26 cellular contexts compared by ENCODE assay signal in genomic region chr2:177641321-177641720, GRCh38.
"Had no signal": no experiment of that assay in that cellular context is flagged by ENCODE, and none has a peak within 500 bp of the region (broad histone marks: within the 10 kb centered on the region; RNA-seq: fewer than 3 reads in every experiment).

No MANE protein-coding gene starts in this region.

- H3K4me1 Mint-ChIP-seq: activated naive CD4-positive, alpha-beta T cell treated with anti-CD3 and anti-CD28 coated beads, Interleukin-2, amount 50 U/mL, for 24 hours; activated naive CD8-positive, alpha-beta T cell treated with anti-CD3 and anti-CD28 coated beads, Interleukin-2, amount 50 U/mL, for 24 hours had no signal

- H3K9me3 Mint-ChIP-seq: activated CD8-positive, alpha-beta T cell treated with anti-CD3 and anti-CD28 coated beads for 36 hours; activated naive CD4-positive, alpha-beta T cell treated with anti-CD3 and anti-CD28 coated beads, Interleukin-2, amount 50 U/mL, for 24 hours; activated T-cell treated with anti-CD3 and anti-CD28 coated beads, Interleukin-2, amount 50 U/mL, for 4 hours; activated T-helper 2 cell treated with anti-CD3 and anti-CD28 coated beads, Interferon-gamma antibody, Interleukin-2, Interleukin-4, amounts not matched to agents 10 μg/mL and 5 μg/mL and 100 μg/mL, durations not matched to agents 14 hours and 24 hours and 36 hours had no signal

- H3K27me3 Mint-ChIP-seq: progenitor cell of endocrine pancreas had no signal

- H3K27ac Mint-ChIP-seq: activated B cell treated with CpG ODN at 0.5 μM for 24 hours; activated CD8-positive, alpha-beta T cell treated with anti-CD3 and anti-CD28 coated beads for 36 hours; activated naive CD8-positive, alpha-beta T cell treated with anti-CD3 and anti-CD28 coated beads, Interleukin-2, amount 50 U/mL, for 24 hours; activated T-helper 2 cell treated with anti-CD3 and anti-CD28 coated beads, Interferon-gamma antibody, Interleukin-2, Interleukin-4, amounts not matched to agents 10 μg/mL and 5 μg/mL and 100 μg/mL, durations not matched to agents 14 hours and 24 hours and 36 hours; nephron progenitor cell; progenitor cell of endocrine pancreas had no signal

- H3K27me3 ChIP-seq: breast epithelium, gastrocnemius medialis, neutrophil had no signal

- H3K9me3 ChIP-seq: breast epithelium, gastrocnemius medialis, neutrophil, thoracic aorta had no signal

- ATAC-seq: activated CD8-positive, alpha-beta T cell treated with anti-CD3 and anti-CD28 coated beads for 36 hours; activated naive CD8-positive, alpha-beta T cell treated with anti-CD3 and anti-CD28 coated beads, Interleukin-2, amount 50 U/mL, for 24 hours; activated T-cell treated with anti-CD3 and anti-CD28 coated beads, Interleukin-2, amount 50 U/mL, for 4 hours; gastrocnemius medialis; left cardiac atrium; left ventricle myocardium superior; sciatic nerve; stimulated activated naive CD8-positive, alpha-beta T cell treated with anti-CD3 and anti-CD28 coated beads, Interleukin-15, Interleukin-2, amounts not matched to agents 100 U/mL and 50 U/mL, for 24 hours had no signal

- H3K4me3 ChIP-seq: breast epithelium, gastrocnemius medialis, skin epidermis, thoracic aorta had no signal

- H3K27ac ChIP-seq: breast epithelium, gastrocnemius medialis, neutrophil, skin epidermis, thoracic aorta had no signal

- H3K4me1 ChIP-seq: breast epithelium, gastrocnemius medialis had no signal

- DNase-seq: activated B cell treated with CpG ODN at 0.5 μM for 24 hours; activated CD4-positive, alpha-beta T cell treated with anti-CD3 and anti-CD28 coated beads, Interleukin-2, amount 50 U/mL, for 1 hour; activated CD8-positive, alpha-beta T cell treated with anti-CD3 and anti-CD28 coated beads for 36 hours; activated naive CD8-positive, alpha-beta T cell treated with anti-CD3 and anti-CD28 coated beads, Interleukin-2, amount 50 U/mL, for 24 hours; activated T-cell treated with anti-CD3 and anti-CD28 coated beads, Interleukin-2, amount 50 U/mL, for 4 hours; central memory CD4-positive, alpha-beta T cell; dermis blood vessel endothelial cell; effector CD4-positive, alpha-beta T cell; gastrocnemius medialis; head of caudate nucleus; hippocampal formation; left cardiac atrium; left ventricle myocardium superior; nephron progenitor cell; stimulated activated CD4-positive, alpha-beta T cell treated with anti-CD3 and anti-CD28 coated beads, Interleukin-12 subunit alpha, Interleukin-12 subunit beta, amount 100 ng/mL, for 4 hours; stimulated activated CD4-positive, alpha-beta T cell treated with anti-CD3 and anti-CD28 coated beads, Interleukin-4, amount 100 ng/mL, for 1 hour; stimulated activated naive CD8-positive, alpha-beta T cell treated with anti-CD3 and anti-CD28 coated beads, Interleukin-15, Interleukin-2, amounts not matched to agents 100 U/mL and 50 U/mL, for 24 hours; trophoblast cell had no signal

- H3K36me3 ChIP-seq: breast epithelium, gastrocnemius medialis, neutrophil, thoracic aorta had no signal

- H3K4me3 Mint-ChIP-seq: activated B cell treated with CpG ODN at 0.5 μM for 24 hours; activated CD8-positive, alpha-beta T cell treated with anti-CD3 and anti-CD28 coated beads for 36 hours; activated naive CD4-positive, alpha-beta T cell treated with anti-CD3 and anti-CD28 coated beads, Interleukin-2, amount 50 U/mL, for 24 hours; activated naive CD8-positive, alpha-beta T cell treated with anti-CD3 and anti-CD28 coated beads, Interleukin-2, amount 50 U/mL, for 24 hours; activated T-cell treated with anti-CD3 and anti-CD28 coated beads, Interleukin-2, amount 50 U/mL, for 4 hours; nephron progenitor cell had no signal
